In the genomic region with DNA sequence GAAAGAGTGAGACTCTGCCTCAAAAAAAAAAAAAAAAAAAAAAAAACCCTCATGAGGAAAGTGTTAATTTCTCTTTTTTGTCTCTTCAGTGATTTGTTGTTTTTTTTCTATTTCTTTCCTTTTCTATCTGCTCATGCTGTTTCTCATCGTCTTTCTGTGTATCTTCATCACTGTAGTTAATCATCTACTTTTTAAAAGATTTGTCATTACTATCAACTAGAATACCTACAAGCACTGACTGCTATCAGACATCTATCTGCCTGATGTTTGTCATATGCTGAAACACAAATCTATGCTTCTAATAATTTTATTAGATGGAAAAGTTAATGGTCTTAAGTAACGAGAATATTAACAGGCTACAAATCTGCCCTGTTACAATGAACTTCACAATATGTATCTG, we compare ENCODE assay signal across 36 cellular contexts. TPM values are rescaled to one million over a fixed set of nuclear protein-coding genes. Genes with fewer than 3 reads are reported as not detected.
"Had no signal": no experiment of that assay in that cellular context is flagged by ENCODE, and none has a peak within 500 bp of the region (broad histone marks: within the 10 kb centered on the region; RNA-seq: fewer than 3 reads in every experiment).

No MANE protein-coding gene starts in this region.

- H3K9me3 Mint-ChIP-seq: activated CD4-positive, alpha-beta memory T cell treated with anti-CD3 and anti-CD28 coated beads for 36 hours; activated CD4-positive, alpha-beta T cell treated with anti-CD3 and anti-CD28 coated beads, Interleukin-2, amount 10 ng/mL, durations not matched to agents 24 days and 14 days; activated T-cell treated with anti-CD3 and anti-CD28 coated beads, Interleukin-2, amount 50 U/mL, for 24 hours; activated T-helper 17 cell treated with anti-CD3 and anti-CD28 coated beads, Interleukin-2, amount 50 U/mL, for 72 hours; central memory CD8-positive, alpha-beta T cell; dendritic cell treated with granulocyte-macrophage colony-stimulating factor and Interleukin-4, amounts not matched to agents 40 ng/mL and 50 ng/mL, for 4 days; effector memory CD8-positive, alpha-beta T cell; T-cell; T-helper 1 cell treated with Interleukin-12 subunit alpha and Interleukin-12 subunit beta and Interleukin-4 antibody, amounts not matched to agents 30 μg/mL and 1 μg/mL, for 36 hours; T-helper 2 cell treated with Interferon-gamma antibody and Interleukin-4, amounts not matched to agents 5 μg/mL and 100 μg/mL, for 36 hours had no signal

- H3K27me3 Mint-ChIP-seq: activated CD4-positive, alpha-beta memory T cell treated with anti-CD3 and anti-CD28 coated beads for 36 hours; activated CD4-positive, alpha-beta T cell treated with anti-CD3 and anti-CD28 coated beads for 36 hours; activated CD4-positive, alpha-beta T cell treated with anti-CD3 and anti-CD28 coated beads, Interleukin-2, amount 10 ng/mL, durations not matched to agents 24 days and 14 days; activated CD8-positive, alpha-beta memory T cell treated with anti-CD3 and anti-CD28 coated beads, Interleukin-2, amount 10 ng/mL, durations not matched to agents 7 days and 5 days; activated naive CD8-positive, alpha-beta T cell; activated T-cell treated with anti-CD3 and anti-CD28 coated beads, Interleukin-2, amount 50 U/mL, for 24 hours; activated T-helper 17 cell treated with anti-CD3 and anti-CD28 coated beads, Interleukin-2, amount 50 U/mL, for 72 hours; central memory CD8-positive, alpha-beta T cell; dendritic cell treated with granulocyte-macrophage colony-stimulating factor and Interleukin-4, amounts not matched to agents 40 ng/mL and 50 ng/mL, for 4 days; effector memory CD8-positive, alpha-beta T cell; T-cell had no signal

- FAIRE-seq: astrocyte, bronchial epithelial cell had no signal

- H3K4me3 Mint-ChIP-seq: activated CD4-positive, alpha-beta memory T cell treated with anti-CD3 and anti-CD28 coated beads for 36 hours; activated CD4-positive, alpha-beta T cell treated with anti-CD3 and anti-CD28 coated beads for 36 hours; activated CD4-positive, alpha-beta T cell treated with anti-CD3 and anti-CD28 coated beads, Interleukin-2, amount 10 ng/mL, durations not matched to agents 24 days and 14 days; activated CD8-positive, alpha-beta memory T cell treated with anti-CD3 and anti-CD28 coated beads, Interleukin-2, amount 10 ng/mL, durations not matched to agents 7 days and 5 days; activated CD8-positive, alpha-beta T cell treated with anti-CD3 and anti-CD28 coated beads, Interleukin-2, amount 10 ng/mL, durations not matched to agents 7 days and 5 days; activated naive CD8-positive, alpha-beta T cell; activated T-cell treated with anti-CD3 and anti-CD28 coated beads, Interleukin-2, amount 50 U/mL, for 24 hours; activated T-helper 17 cell treated with anti-CD3 and anti-CD28 coated beads, Interleukin-2, amount 50 U/mL, for 72 hours; central memory CD8-positive, alpha-beta T cell; dendritic cell treated with granulocyte-macrophage colony-stimulating factor and Interleukin-4, amounts not matched to agents 40 ng/mL and 50 ng/mL, for 4 days; effector memory CD8-positive, alpha-beta T cell; T-cell; T-helper 1 cell treated with Interleukin-12 subunit alpha and Interleukin-12 subunit beta and Interleukin-4 antibody, amounts not matched to agents 30 μg/mL and 1 μg/mL, for 36 hours; T-helper 2 cell treated with Interferon-gamma antibody and Interleukin-4, amounts not matched to agents 5 μg/mL and 100 μg/mL, for 36 hours had no signal

- DNase-seq: activated CD4-positive, alpha-beta memory T cell treated with anti-CD3 and anti-CD28 coated beads for 36 hours; activated CD4-positive, alpha-beta T cell treated with anti-CD3 and anti-CD28 coated beads for 36 hours; activated CD4-positive, alpha-beta T cell treated with anti-CD3 and anti-CD28 coated beads, Interleukin-2, amount 10 ng/mL, durations not matched to agents 24 days and 14 days; activated CD4-positive, CD25-positive, alpha-beta regulatory T cell; activated CD4-positive, CD25-positive, alpha-beta regulatory T cell treated with anti-CD3 and anti-CD28 coated beads, Interleukin-2, amount 50 U/mL, for 72 hours; activated CD8-positive, alpha-beta memory T cell treated with anti-CD3 and anti-CD28 coated beads, Interleukin-2, amount 10 ng/mL, durations not matched to agents 7 days and 5 days; activated CD8-positive, alpha-beta memory T cell treated with anti-CD3 and anti-CD28 coated beads, Interleukin-2, amount 50 U/mL, for 4 hours; activated CD8-positive, alpha-beta T cell treated with anti-CD3 and anti-CD28 coated beads, Interleukin-2, amount 10 ng/mL, durations not matched to agents 7 days and 5 days; activated effector memory CD4-positive, alpha-beta T cell treated with Interleukin-2 at 50 U/mL for 16 hours; activated gamma-delta T cell treated with Interleukin-2 at 50 U/mL for 16 hours; activated naive CD4-positive, alpha-beta T cell treated with anti-CD3 and anti-CD28 coated beads, Interleukin-2, amount 50 U/mL, for 16 hours; activated naive CD4-positive, alpha-beta T cell treated with Interleukin-2 at 50 U/mL for 16 hours; activated T-cell treated with anti-CD3 and anti-CD28 coated beads, Interleukin-2, amount 50 U/mL, for 24 hours; amniotic stem cell; anterior cingulate cortex; brain microvascular endothelial cell; effector CD4-positive, alpha-beta T cell; effector memory CD8-positive, alpha-beta T cell; erythroblast; foreskin keratinocyte; gastrocnemius medialis; heart right ventricle; T-cell; T1000 had no signal

- ATAC-seq: activated CD4-positive, alpha-beta T cell treated with anti-CD3 and anti-CD28 coated beads for 36 hours; activated CD8-positive, alpha-beta memory T cell treated with anti-CD3 and anti-CD28 coated beads, Interleukin-2, amount 10 ng/mL, durations not matched to agents 7 days and 5 days; activated CD8-positive, alpha-beta T cell treated with anti-CD3 and anti-CD28 coated beads, Interleukin-2, amount 10 ng/mL, durations not matched to agents 7 days and 5 days; activated T-helper 17 cell treated with anti-CD3 and anti-CD28 coated beads, Interleukin-2, amount 50 U/mL, for 72 hours; effector memory CD8-positive, alpha-beta T cell; foreskin keratinocyte; gastrocnemius medialis; heart right ventricle; T-cell had no signal

- H3K27ac Mint-ChIP-seq: activated CD4-positive, alpha-beta memory T cell treated with anti-CD3 and anti-CD28 coated beads for 36 hours; activated CD4-positive, alpha-beta T cell treated with anti-CD3 and anti-CD28 coated beads for 36 hours; activated CD4-positive, alpha-beta T cell treated with anti-CD3 and anti-CD28 coated beads, Interleukin-2, amount 10 ng/mL, durations not matched to agents 24 days and 14 days; activated CD8-positive, alpha-beta memory T cell treated with anti-CD3 and anti-CD28 coated beads, Interleukin-2, amount 10 ng/mL, durations not matched to agents 7 days and 5 days; activated CD8-positive, alpha-beta T cell treated with anti-CD3 and anti-CD28 coated beads, Interleukin-2, amount 10 ng/mL, durations not matched to agents 7 days and 5 days; activated naive CD8-positive, alpha-beta T cell; activated T-cell treated with anti-CD3 and anti-CD28 coated beads, Interleukin-2, amount 50 U/mL, for 24 hours; activated T-helper 17 cell treated with anti-CD3 and anti-CD28 coated beads, Interleukin-2, amount 50 U/mL, for 72 hours; dendritic cell treated with granulocyte-macrophage colony-stimulating factor and Interleukin-4, amounts not matched to agents 40 ng/mL and 50 ng/mL, for 4 days; effector memory CD8-positive, alpha-beta T cell; T-cell; T-helper 1 cell treated with Interleukin-12 subunit alpha and Interleukin-12 subunit beta and Interleukin-4 antibody, amounts not matched to agents 30 μg/mL and 1 μg/mL, for 36 hours; T-helper 2 cell treated with Interferon-gamma antibody and Interleukin-4, amounts not matched to agents 5 μg/mL and 100 μg/mL, for 36 hours had no signal

- H3K4me1 Mint-ChIP-seq: activated CD4-positive, alpha-beta T cell treated with anti-CD3 and anti-CD28 coated beads for 36 hours; activated CD4-positive, alpha-beta T cell treated with anti-CD3 and anti-CD28 coated beads, Interleukin-2, amount 10 ng/mL, durations not matched to agents 24 days and 14 days; activated CD8-positive, alpha-beta memory T cell treated with anti-CD3 and anti-CD28 coated beads, Interleukin-2, amount 10 ng/mL, durations not matched to agents 7 days and 5 days; activated T-helper 17 cell treated with anti-CD3 and anti-CD28 coated beads, Interleukin-2, amount 50 U/mL, for 72 hours; central memory CD8-positive, alpha-beta T cell; T-cell had no signal

RNA-seq across cellular contexts. Expression of a gene that starts 50.1 kb away (rescaled TPM):
- total RNA-seq: activated CD8-positive, alpha-beta memory T cell treated with anti-CD3 and anti-CD28 coated beads for 36 hours; activated CD8-positive, alpha-beta T cell treated with anti-CD3 and anti-CD28 coated beads, Interleukin-2, amount 10 ng/mL, durations not matched to agents 7 days and 5 days had no signal

RNA-seq across cellular contexts. Expression of a gene that starts 57.7 kb away (rescaled TPM):
- total RNA-seq: activated CD4-positive, alpha-beta memory T cell treated with anti-CD3 and anti-CD28 coated beads for 36 hours; activated CD4-positive, alpha-beta T cell treated with anti-CD3 and anti-CD28 coated beads for 36 hours; activated CD4-positive, alpha-beta T cell treated with anti-CD3 and anti-CD28 coated beads, Interleukin-2, amount 10 ng/mL, durations not matched to agents 24 days and 14 days; activated CD8-positive, alpha-beta memory T cell treated with anti-CD3 and anti-CD28 coated beads for 36 hours; activated CD8-positive, alpha-beta memory T cell treated with anti-CD3 and anti-CD28 coated beads, Interleukin-2, amount 10 ng/mL, durations not matched to agents 7 days and 5 days; activated CD8-positive, alpha-beta T cell treated with anti-CD3 and anti-CD28 coated beads, Interleukin-2, amount 10 ng/mL, durations not matched to agents 7 days and 5 days; activated T-helper 17 cell treated with anti-CD3 and anti-CD28 coated beads, Interleukin-2, amount 50 U/mL, for 72 hours; astrocyte; bronchial epithelial cell; cardiac septum; cerebellum; esophagus muscularis mucosa; foreskin keratinocyte; gastrocnemius medialis; T-cell had no signal
